ENCODE assay signal across 19 cellular contexts in the genomic region with DNA sequence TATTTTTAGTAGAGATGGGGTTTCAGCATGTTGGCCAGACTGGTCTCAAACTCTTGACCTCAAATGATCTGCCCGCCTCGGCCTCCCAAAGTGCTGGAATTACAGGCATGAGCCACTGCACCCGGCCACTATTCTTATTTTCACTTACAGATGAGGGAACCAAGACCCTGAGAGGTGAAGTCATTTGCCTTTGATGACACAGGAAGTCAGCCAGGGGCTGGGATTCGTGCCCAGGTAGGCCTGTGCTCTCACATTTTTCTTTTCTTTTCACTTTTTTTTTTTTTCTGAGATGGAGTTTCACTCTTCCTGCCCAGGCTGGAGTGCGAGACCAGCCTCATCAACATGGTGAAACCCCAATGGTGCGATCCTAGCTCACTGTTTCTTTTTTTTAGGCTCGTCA. TPM values are rescaled to one million over a fixed set of nuclear protein-coding genes. Genes with fewer than 3 reads are reported as not detected.
A peak's percentile ranks its signal among the peaks of the same experiment; 100 is the strongest.
DNase-seq lines count a peak whose midpoint lies in the region; ATAC-seq and TF ChIP-seq lines count a peak whose summit lies in the region.
"Had no signal": no experiment of that assay in that cellular context is flagged by ENCODE, and none has a peak within 500 bp of the region (broad histone marks: within the 10 kb centered on the region; RNA-seq: fewer than 3 reads in every experiment).

No MANE protein-coding gene starts in this region.

- CTCF ChIA-PET in activated CD4-positive, alpha-beta T cell treated with anti-CD3 and anti-CD28 coated beads for 36 hours (lab: Charles Lee), result interaction anchor here (1.3 to 2.2 kb wide), 2 partner anchors 21 to 38 kb away, joined by 3 to 6 read pairs; no protein-coding TSS in a partner anchor
- CTCF ChIA-PET in RWPE1 (lab: Yijun Ruan, JAX), result no interaction called here

- no peak overlapping the region for H3K9ac ChIP-seq in endodermal cell (ENCODE audit: extremely low read depth, low read length, poor library complexity, severe bottlenecking)

- TF ChIP-seq CTCF in RWPE1 (conservative IDR thresholded peaks at IDR 0.05; ENCODE audit: low read depth) (no peak), endodermal cell (conservative IDR thresholded peaks at IDR 0.05) (no peak), spleen (IDR thresholded peaks at IDR 0.05 in 8 of 11, conservative IDR thresholded peaks at IDR 0.05 in 3 of 11) (no peak)

- H3K4me1 Mint-ChIP-seq in activated CD4-positive, alpha-beta T cell treated with anti-CD3 and anti-CD28 coated beads for 36 hours, result peaks cover 20% of the 10 kb centered on the region
- H3K4me1 Mint-ChIP-seq in endodermal cell, result peaks cover 10% of the 10 kb centered on the region

- H3K9me3 ChIP-seq in endodermal cell (ENCODE audit: control insufficient read depth, low read length), result no peaks in the 10 kb centered on the region
- H3K9me3 ChIP-seq in spleen, result no peaks in the 10 kb centered on the region
- H3K9me3 ChIP-seq: SJSA1 had no signal

- H3K4me1 ChIP-seq in endodermal cell (ENCODE audit: control insufficient read depth, insufficient read depth, low read length), result no peaks in the 10 kb centered on the region
- peaks cover 35 to 100% (median 85%) of the 10 kb centered on the region in 6 donors for H3K4me1 ChIP-seq in spleen

- 87 to 88% methylated on average over 7 of the region's 7 CpGs for WGBS in endodermal cell (ENCODE audit: insufficient coverage in 1 of 2, insufficient read length in 1 of 2), 2 experiments
- 61 to 73% (median 64%) methylated on average over 7 of the region's 7 CpGs for WGBS in spleen, 5 donors

- no peaks in the 10 kb centered on the region for H3K27me3 ChIP-seq in endodermal cell (ENCODE audit: control insufficient read depth, insufficient read depth, low read length, poor library complexity, severe bottlenecking)
- no peaks in the 10 kb centered on the region for H3K27me3 ChIP-seq in spleen (replicated peaks in 1 of 7)
- H3K27me3 ChIP-seq: brain microvascular endothelial cell, SJSA1 had no signal

- no peaks in the 10 kb centered on the region for H3K9me3 Mint-ChIP-seq in activated CD4-positive, alpha-beta T cell treated with anti-CD3 and anti-CD28 coated beads for 36 hours (ENCODE audit: low read depth)
- H3K9me3 Mint-ChIP-seq in endodermal cell, result no peaks in the 10 kb centered on the region
- H3K9me3 Mint-ChIP-seq: naive B cell had no signal

- DNase-seq in activated CD4-positive, alpha-beta T cell treated with anti-CD3 and anti-CD28 coated beads for 36 hours, result peak; percentile 27
- DNase-seq in activated CD4-positive, alpha-beta T cell treated with anti-CD3 and anti-CD28 coated beads, Interleukin-2, amount 50 U/mL, for 1 hour, result no peak
- no peak for DNase-seq in RWPE1 (ENCODE audit: low spot score)
- peak; percentile 52 for DNase-seq in endodermal cell
- no peak for DNase-seq in spleen
- no peak for DNase-seq in AG08395 (ENCODE audit: low spot score)
- DNase-seq: 8988T; activated CD8-positive, alpha-beta memory T cell treated with anti-CD3 and anti-CD28 coated beads, Interleukin-2, amount 50 U/mL, for 48 hours; brain microvascular endothelial cell; glutamatergic neuron; kidney glomerular epithelial cell; MV-4-11; naive B cell; NCI-H2171; stimulated activated CD4-positive, alpha-beta T cell treated with anti-CD3 and anti-CD28 coated beads, Interleukin-2, amount 100 ng/mL, for 24 hours; stimulated activated CD8-positive, alpha-beta memory T cell treated with anti-CD3 and anti-CD28 coated beads, Interleukin-4, amount 100 ng/mL, for 48 hours had no signal

- no peak for TF ChIP-seq POLR2A in spleen (IDR thresholded peaks at IDR 0.05)

- H3K27ac ChIP-seq in RWPE1, result 0 out of 2 replicates have a peak overlapping the region, but pooled peaks have one; percentile 20
- H3K27ac ChIP-seq in endodermal cell (ENCODE audit: low read depth, low read length), result no peak overlapping the region
- H3K27ac ChIP-seq in spleen, result peak overlapping the region; percentile 26 to 87 (median 76)
- H3K27ac ChIP-seq: brain microvascular endothelial cell, SJSA1 had no signal

- intact Hi-C loops in activated CD4-positive, alpha-beta T cell treated with anti-CD3 and anti-CD28 coated beads for 36 hours (cut with DNase I, micrococcal nuclease), result no loop called here
- intact Hi-C loops in spleen (cut with DNase I; ENCODE audit: low total_unique reads), result no loop called here

- H3K36me3 Mint-ChIP-seq in activated CD4-positive, alpha-beta T cell treated with anti-CD3 and anti-CD28 coated beads for 36 hours (ENCODE audit: low read depth), result peaks cover 2% of the 10 kb centered on the region
- H3K36me3 Mint-ChIP-seq in endodermal cell (ENCODE audit: low read depth), result no peaks in the 10 kb centered on the region
- H3K36me3 Mint-ChIP-seq: naive B cell had no signal

- H3K4me3 Mint-ChIP-seq in activated CD4-positive, alpha-beta T cell treated with anti-CD3 and anti-CD28 coated beads for 36 hours, result no peak overlapping the region
- H3K4me3 Mint-ChIP-seq in endodermal cell, result no peak overlapping the region
- H3K4me3 Mint-ChIP-seq: naive B cell had no signal

- POLR2A ChIA-PET in activated CD4-positive, alpha-beta T cell treated with anti-CD3 and anti-CD28 coated beads for 36 hours (lab: Charles Lee), result interaction anchor here (0.6 kb wide), 1 partner anchor 53 kb away, joined by 3 read pairs; no protein-coding TSS in a partner anchor
- POLR2A ChIA-PET in RWPE1 (lab: Yijun Ruan, JAX; ENCODE audit: low non-redundant PET), result no interaction called here

- H3K36me3 ChIP-seq in endodermal cell (ENCODE audit: control insufficient read depth, insufficient read depth, low read length) (no peaks in the 10 kb centered on the region), spleen (peaks cover 0 to 48% (median 2%) of the 10 kb centered on the region in 6 donors)

- peak; percentile 43 for ATAC-seq in activated CD4-positive, alpha-beta T cell treated with anti-CD3 and anti-CD28 coated beads for 36 hours
- ATAC-seq in GM21360 (IDR thresholded peaks at IDR 0.05; ENCODE audit: unreplicated experiment), result no peak
- ATAC-seq in GM19463 (IDR thresholded peaks at IDR 0.05; ENCODE audit: unreplicated experiment), result no peak

- no peak overlapping the region for H3K4me3 ChIP-seq in endodermal cell (ENCODE audit: low read length)
- no peak overlapping the region for H3K4me3 ChIP-seq in spleen
- H3K4me3 ChIP-seq: SJSA1 had no signal

- H3K27me3 Mint-ChIP-seq in activated CD4-positive, alpha-beta T cell treated with anti-CD3 and anti-CD28 coated beads for 36 hours, result no peaks in the 10 kb centered on the region
- peaks cover 3% of the 10 kb centered on the region for H3K27me3 Mint-ChIP-seq in endodermal cell (ENCODE audit: insufficient read depth)
- H3K27me3 Mint-ChIP-seq: naive B cell had no signal

- peak overlapping the region; percentile 67 for H3K27ac Mint-ChIP-seq in activated CD4-positive, alpha-beta T cell treated with anti-CD3 and anti-CD28 coated beads for 36 hours
- peak overlapping the region; percentile 61 for H3K27ac Mint-ChIP-seq in endodermal cell

RNA-seq across cellular contexts. Expression of gene ENG, which starts 22.2 kb away (rescaled TPM):
- total RNA-seq in activated CD4-positive, alpha-beta T cell treated with anti-CD3 and anti-CD28 coated beads for 36 hours, result 10 to 100 TPM; 13.9 to 15.2 TPM
- total RNA-seq in endodermal cell (1 to 10 TPM; 2.2 to 2.4 TPM), spleen (100 to 1,000 TPM; 150 to 334 (median 247) TPM)
- polyA plus RNA-seq in endodermal cell (2013, experiment 1 of 2), result 1.2 TPM
- polyA plus RNA-seq in endodermal cell (2013, experiment 2 of 2), result 0.95 TPM
- polyA plus RNA-seq in spleen, result 10 to 100 TPM; 29.2 to 63.1 (median 47.8) TPM

RNA-seq across cellular contexts. Expression of gene FPGS, which starts 29.6 kb away (rescaled TPM):
- total RNA-seq in activated CD4-positive, alpha-beta T cell treated with anti-CD3 and anti-CD28 coated beads for 36 hours, result 10 to 100 TPM; 71.9 to 80.4 TPM
- total RNA-seq in endodermal cell, result 10 to 100 TPM; 75.2 to 76.4 TPM
- polyA plus RNA-seq in endodermal cell (2013, experiment 1 of 2), result 46.4 TPM
- polyA plus RNA-seq in endodermal cell (2013, experiment 2 of 2), result 42.8 TPM
- total RNA-seq in spleen, result 10 to 100 TPM; 33.3 to 94.6 (median 72.3) TPM
- polyA plus RNA-seq in spleen, result 10 to 100 TPM; 39.5 to 73.7 (median 60.5) TPM

RNA-seq across cellular contexts. Expression of gene AK1, which starts 45.2 kb away (rescaled TPM):
- total RNA-seq in activated CD4-positive, alpha-beta T cell treated with anti-CD3 and anti-CD28 coated beads for 36 hours, result 10 to 100 TPM; 14.5 to 23.9 TPM
- total RNA-seq in endodermal cell, result 10 to 100 TPM; 19.0 to 22.8 TPM
- polyA plus RNA-seq in endodermal cell (2013, experiment 1 of 2), result 58.2 TPM
- 50.8 TPM for polyA plus RNA-seq in endodermal cell (2013, experiment 2 of 2)
- total RNA-seq in spleen, result 10 to 100 TPM; 41.3 to 89.7 (median 59.7) TPM
- 10 to 100 TPM; 47.0 to 97.9 (median 82.7) TPM for polyA plus RNA-seq in spleen

RNA-seq across cellular contexts. Expression of gene CDK9, which starts 46.4 kb away (rescaled TPM):
- total RNA-seq in activated CD4-positive, alpha-beta T cell treated with anti-CD3 and anti-CD28 coated beads for 36 hours, result 10 to 100 TPM; 63.8 to 80.4 TPM
- total RNA-seq in endodermal cell (100 to 1,000 TPM in 1 of 2 donors, 10 to 100 TPM in 1; 97.1 to 101 TPM), spleen (100 to 1,000 TPM in 4 of 7 donors, 10 to 100 TPM in 3; 68.3 to 149 (median 103) TPM)
- polyA plus RNA-seq in endodermal cell (2013, experiment 1 of 2), result 58.2 TPM
- 58.0 TPM for polyA plus RNA-seq in endodermal cell (2013, experiment 2 of 2)
- polyA plus RNA-seq in spleen, result 10 to 100 TPM; 49.2 to 87.6 (median 87.1) TPM

RNA-seq across cellular contexts. Expression of gene SH2D3C, which starts 53.8 kb away (rescaled TPM):
- 10 to 100 TPM; 30.3 to 35.2 TPM for total RNA-seq in activated CD4-positive, alpha-beta T cell treated with anti-CD3 and anti-CD28 coated beads for 36 hours
- 1 to 10 TPM in 1 of 2 donors, under 1 TPM in 1; 0.77 to 1.4 TPM for total RNA-seq in endodermal cell
- polyA plus RNA-seq in endodermal cell (2013, experiment 1 of 2), result 5.3 TPM
- polyA plus RNA-seq in endodermal cell (2013, experiment 2 of 2), result 5.3 TPM
- 10 to 100 TPM; 44.7 to 85.4 (median 61.2) TPM for total RNA-seq in spleen
- 10 to 100 TPM; 27.0 to 51.1 (median 34.3) TPM for polyA plus RNA-seq in spleen
- total RNA-seq: SJSA1 had no signal

Comparison
In these comparisons a context has a peak if more than half of its experiments do, and no peak if none do; other contexts are left out.
1. DNase-seq: peak in activated CD4-positive, alpha-beta T cell treated with anti-CD3 and anti-CD28 coated beads for 36 hours (single experiment) and endodermal cell (single experiment); none in activated CD4-positive, alpha-beta T cell treated with anti-CD3 and anti-CD28 coated beads, Interleukin-2, amount 50 U/mL, for 1 hour (single experiment), RWPE1 (single experiment), spleen (single experiment) and AG08395 (single experiment).
2. RNA of gene ENG, which starts 22.2 kb away (total RNA-seq): 150 to 334 TPM in spleen; 13.9 to 15.2 TPM in activated CD4-positive, alpha-beta T cell treated with anti-CD3 and anti-CD28 coated beads for 36 hours and 2.2 to 2.4 TPM in endodermal cell; every median in the first group is over 4 times any median in the second.